Comparison of ENCODE assay signal across 24 cellular contexts in the genomic region with DNA sequence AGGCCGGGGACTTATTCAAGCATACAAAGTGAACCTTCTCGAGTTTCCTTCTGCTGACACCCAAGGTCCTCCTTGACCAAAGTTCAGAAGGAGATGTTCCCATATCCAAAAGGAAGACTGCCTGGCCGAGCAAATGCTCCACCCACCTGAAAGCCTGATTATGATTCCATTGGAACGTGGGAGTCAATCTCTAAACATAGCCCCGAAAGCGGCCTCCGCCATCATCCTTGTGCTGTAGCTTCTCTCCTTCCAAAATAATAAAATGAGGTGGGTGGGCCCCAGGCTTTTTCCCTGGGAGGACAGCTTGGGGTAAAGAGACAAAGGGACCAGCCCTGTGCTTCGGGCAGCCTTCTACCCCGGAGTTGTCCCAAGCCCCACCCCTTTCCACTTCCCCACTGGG.
"Had no signal": no experiment of that assay in that cellular context is flagged by ENCODE, and none has a peak within 500 bp of the region (broad histone marks: within the 10 kb centered on the region; RNA-seq: fewer than 3 reads in every experiment).

No MANE protein-coding gene starts in this region.

- H3K27ac Mint-ChIP-seq: dendritic cell treated with granulocyte-macrophage colony-stimulating factor and Interleukin-4, amounts not matched to agents 40 ng/mL and 50 ng/mL, for 4 days; immature natural killer cell; mesothelial cell of epicardium had no signal

- H3K36me3 Mint-ChIP-seq: immature natural killer cell, mesothelial cell of epicardium had no signal

- H3K4me2 ChIP-seq: hepatocyte had no signal

- H3K36me3 ChIP-seq: colonic mucosa, gastroesophageal sphincter, heart left ventricle, left lung, lower lobe of right lung had no signal

- H3K4me1 Mint-ChIP-seq: mesothelial cell of epicardium had no signal

- H3K27ac ChIP-seq: colonic mucosa, epithelial cell of prostate, foreskin keratinocyte, gastroesophageal sphincter, heart left ventricle, hepatocyte, left lung, lower lobe of right lung had no signal

- H3K4me1 ChIP-seq: colonic mucosa, foreskin keratinocyte, gastroesophageal sphincter, left lung, lower lobe of right lung had no signal

- H2AFZ ChIP-seq: hepatocyte had no signal

- DNase-seq: colonic mucosa; cortex of kidney; effector CD4-positive, alpha-beta T cell; effector memory CD4-positive, alpha-beta T cell; erythroblast; foreskin keratinocyte; heart left ventricle; hypothalamus; immature natural killer cell; islet precursor cell; kidney; kidney glomerular epithelial cell; left colon; left lung; left ventricle myocardium superior; lower lobe of right lung; mesenchymal stem cell; mucosa of descending colon; naive B cell had no signal

- H3K4me3 Mint-ChIP-seq: dendritic cell treated with granulocyte-macrophage colony-stimulating factor and Interleukin-4, amounts not matched to agents 40 ng/mL and 50 ng/mL, for 4 days; immature natural killer cell; mesothelial cell of epicardium had no signal

- H3K9me3 Mint-ChIP-seq: dendritic cell treated with granulocyte-macrophage colony-stimulating factor and Interleukin-4, amounts not matched to agents 40 ng/mL and 50 ng/mL, for 4 days; immature natural killer cell; mesothelial cell of epicardium had no signal

- H3K4me3 ChIP-seq: colonic mucosa, gastroesophageal sphincter, heart left ventricle, hepatocyte, left lung, lower lobe of right lung, mucosa of descending colon had no signal

- H3K79me2 ChIP-seq: hepatocyte had no signal

- H3K9me3 ChIP-seq: colonic mucosa, gastroesophageal sphincter, heart left ventricle, left lung, lower lobe of right lung, mucosa of descending colon had no signal

- H3K27me3 Mint-ChIP-seq: dendritic cell treated with granulocyte-macrophage colony-stimulating factor and Interleukin-4, amounts not matched to agents 40 ng/mL and 50 ng/mL, for 4 days had no signal

- H3K27me3 ChIP-seq: colonic mucosa, gastroesophageal sphincter, heart left ventricle, hepatocyte, left lung had no signal
